7 cellular contexts compared by ENCODE assay signal in the genomic region with DNA sequence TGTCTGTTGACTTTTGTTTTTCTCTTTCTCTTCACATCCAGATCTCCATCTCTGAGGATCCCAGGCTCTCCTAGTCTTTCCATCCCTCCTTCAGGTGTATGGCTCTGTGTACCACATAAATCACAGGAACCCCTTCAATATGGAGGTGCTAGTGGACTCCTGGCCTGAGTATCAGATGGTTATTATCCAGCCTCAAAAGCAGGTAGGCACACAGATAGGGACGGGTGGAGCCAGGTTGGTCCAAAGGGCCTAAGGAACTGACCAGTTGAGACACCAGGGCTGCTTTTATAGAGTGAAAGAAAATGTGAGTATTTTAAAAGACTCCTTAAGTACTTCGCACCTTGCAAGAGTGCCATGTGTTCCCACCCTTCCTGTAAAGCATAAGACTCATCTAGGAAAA. TPM values are rescaled to one million over a fixed set of nuclear protein-coding genes. Genes with fewer than 3 reads are reported as not detected.
"Had no signal": no experiment of that assay in that cellular context is flagged by ENCODE, and none has a peak within 500 bp of the region (broad histone marks: within the 10 kb centered on the region; RNA-seq: fewer than 3 reads in every experiment).

No MANE protein-coding gene starts in this region.

- H3K4me3 ChIP-seq: K562 had no signal

- H3K27me3 Mint-ChIP-seq: IgD-negative memory B cell had no signal

- H3K27ac ChIP-seq: HL-60 had no signal

- DNase-seq: IMR-90, KBM-7 had no signal

- H3K4me3 Mint-ChIP-seq: IgD-negative memory B cell had no signal

RNA-seq across cellular contexts. Expression of a gene that starts 39.9 kb away (rescaled TPM):
- total RNA-seq: HepG2, HT-29, K562 had no signal
- polyA plus RNA-seq: IgD-negative memory B cell, K562 had no signal
